Comparison of ENCODE assay signal across 1 cellular context in genomic region chr1:27380223-27380622, GRCh38.
TF ChIP-seq lines count a peak whose summit lies in the region.

No MANE protein-coding gene starts in this region.

TF ChIP-seq in H1, 55 proteins besides CTCF, POLR2A, EP300 and RAD21:
- TF ChIP-seq RBBP5 (IDR thresholded peaks at IDR 0.05; ENCODE audit: borderline replicate concordance, low read depth, low read length) (no peak), CREB1 (IDR thresholded peaks at IDR 0.05) (no peak)
